In the genomic region with DNA sequence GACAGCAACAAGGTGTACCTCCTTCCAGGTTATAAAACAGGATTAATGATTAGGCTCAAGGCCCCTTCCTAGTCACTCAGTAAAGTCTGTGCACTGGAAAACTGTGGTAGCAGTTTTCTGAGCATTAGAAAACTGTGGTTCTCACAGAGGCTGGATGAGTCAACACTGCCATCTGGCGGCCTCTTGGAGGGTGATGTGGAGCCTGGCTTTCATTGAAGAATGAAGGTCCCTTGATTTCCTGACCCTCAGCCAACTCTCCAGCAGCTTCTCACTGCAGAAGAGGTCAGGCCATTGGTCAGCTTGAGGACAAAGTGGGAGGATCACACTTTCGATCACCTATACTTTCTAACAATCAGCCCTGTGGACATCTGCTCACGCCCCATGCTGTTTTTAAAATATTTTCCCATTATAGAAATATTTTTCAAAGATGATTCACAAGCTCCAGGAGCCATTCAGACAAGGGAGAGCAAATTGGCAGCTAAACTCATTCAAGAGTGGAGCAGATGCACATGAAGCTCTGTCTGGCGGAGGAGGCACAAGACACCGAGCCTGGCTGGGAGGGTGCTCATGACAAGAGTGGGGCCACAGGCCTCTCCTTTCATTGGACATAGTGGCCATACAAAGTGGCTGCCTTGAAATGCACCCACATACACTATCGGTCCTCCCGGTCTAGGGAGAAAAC, we compare ENCODE assay signal across 1 cellular context.
TF ChIP-seq lines count a peak whose summit lies in the region.

No MANE protein-coding gene starts in this region.

TF ChIP-seq in GM23338, 12 proteins besides CTCF, POLR2A, EP300 and RAD21 (continued from another document):
- TF ChIP-seq, protein P1, sequence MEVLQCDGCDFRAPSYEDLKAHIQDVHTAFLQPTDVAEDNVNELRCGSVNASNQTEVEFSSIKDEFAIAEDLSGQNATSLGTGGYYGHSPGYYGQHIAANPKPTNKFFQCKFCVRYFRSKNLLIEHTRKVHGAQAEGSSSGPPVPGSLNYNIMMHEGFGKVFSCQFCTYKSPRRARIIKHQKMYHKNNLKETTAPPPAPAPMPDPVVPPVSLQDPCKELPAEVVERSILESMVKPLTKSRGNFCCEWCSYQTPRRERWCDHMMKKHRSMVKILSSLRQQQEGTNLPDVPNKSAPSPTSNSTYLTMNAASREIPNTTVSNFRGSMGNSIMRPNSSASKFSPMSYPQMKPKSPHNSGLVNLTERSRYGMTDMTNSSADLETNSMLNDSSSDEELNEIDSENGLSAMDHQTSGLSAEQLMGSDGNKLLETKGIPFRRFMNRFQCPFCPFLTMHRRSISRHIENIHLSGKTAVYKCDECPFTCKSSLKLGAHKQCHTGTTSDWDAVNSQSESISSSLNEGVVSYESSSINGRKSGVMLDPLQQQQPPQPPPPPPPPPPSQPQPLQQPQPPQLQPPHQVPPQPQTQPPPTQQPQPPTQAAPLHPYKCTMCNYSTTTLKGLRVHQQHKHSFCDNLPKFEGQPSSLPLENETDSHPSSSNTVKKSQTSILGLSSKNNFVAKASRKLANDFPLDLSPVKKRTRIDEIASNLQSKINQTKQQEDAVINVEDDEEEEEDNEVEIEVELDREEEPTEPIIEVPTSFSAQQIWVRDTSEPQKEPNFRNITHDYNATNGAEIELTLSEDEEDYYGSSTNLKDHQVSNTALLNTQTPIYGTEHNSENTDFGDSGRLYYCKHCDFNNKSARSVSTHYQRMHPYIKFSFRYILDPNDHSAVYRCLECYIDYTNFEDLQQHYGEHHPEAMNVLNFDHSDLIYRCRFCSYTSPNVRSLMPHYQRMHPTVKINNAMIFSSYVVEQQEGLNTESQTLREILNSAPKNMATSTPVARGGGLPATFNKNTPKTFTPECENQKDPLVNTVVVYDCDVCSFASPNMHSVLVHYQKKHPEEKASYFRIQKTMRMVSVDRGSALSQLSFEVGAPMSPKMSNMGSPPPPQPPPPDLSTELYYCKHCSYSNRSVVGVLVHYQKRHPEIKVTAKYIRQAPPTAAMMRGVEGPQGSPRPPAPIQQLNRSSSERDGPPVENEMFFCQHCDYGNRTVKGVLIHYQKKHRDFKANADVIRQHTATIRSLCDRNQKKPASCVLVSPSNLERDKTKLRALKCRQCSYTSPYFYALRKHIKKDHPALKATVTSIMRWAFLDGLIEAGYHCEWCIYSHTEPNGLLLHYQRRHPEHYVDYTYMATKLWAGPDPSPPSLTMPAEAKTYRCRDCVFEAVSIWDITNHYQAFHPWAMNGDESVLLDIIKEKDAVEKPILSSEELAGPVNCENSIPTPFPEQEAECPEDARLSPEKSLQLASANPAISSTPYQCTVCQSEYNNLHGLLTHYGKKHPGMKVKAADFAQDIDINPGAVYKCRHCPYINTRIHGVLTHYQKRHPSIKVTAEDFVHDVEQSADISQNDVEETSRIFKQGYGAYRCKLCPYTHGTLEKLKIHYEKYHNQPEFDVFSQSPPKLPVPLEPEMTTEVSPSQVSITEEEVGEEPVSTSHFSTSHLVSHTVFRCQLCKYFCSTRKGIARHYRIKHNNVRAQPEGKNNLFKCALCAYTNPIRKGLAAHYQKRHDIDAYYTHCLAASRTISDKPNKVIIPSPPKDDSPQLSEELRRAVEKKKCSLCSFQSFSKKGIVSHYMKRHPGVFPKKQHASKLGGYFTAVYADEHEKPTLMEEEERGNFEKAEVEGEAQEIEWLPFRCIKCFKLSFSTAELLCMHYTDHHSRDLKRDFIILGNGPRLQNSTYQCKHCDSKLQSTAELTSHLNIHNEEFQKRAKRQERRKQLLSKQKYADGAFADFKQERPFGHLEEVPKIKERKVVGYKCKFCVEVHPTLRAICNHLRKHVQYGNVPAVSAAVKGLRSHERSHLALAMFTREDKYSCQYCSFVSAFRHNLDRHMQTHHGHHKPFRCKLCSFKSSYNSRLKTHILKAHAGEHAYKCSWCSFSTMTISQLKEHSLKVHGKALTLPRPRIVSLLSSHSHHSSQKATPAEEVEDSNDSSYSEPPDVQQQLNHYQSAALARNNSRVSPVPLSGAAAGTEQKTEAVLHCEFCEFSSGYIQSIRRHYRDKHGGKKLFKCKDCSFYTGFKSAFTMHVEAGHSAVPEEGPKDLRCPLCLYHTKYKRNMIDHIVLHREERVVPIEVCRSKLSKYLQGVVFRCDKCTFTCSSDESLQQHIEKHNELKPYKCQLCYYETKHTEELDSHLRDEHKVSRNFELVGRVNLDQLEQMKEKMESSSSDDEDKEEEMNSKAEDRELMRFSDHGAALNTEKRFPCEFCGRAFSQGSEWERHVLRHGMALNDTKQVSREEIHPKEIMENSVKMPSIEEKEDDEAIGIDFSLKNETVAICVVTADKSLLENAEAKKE (CRISPR knock-in tag; IDR thresholded peaks at IDR 0.05): no peak
- TF ChIP-seq EZH2phosphoT487 (IDR thresholded peaks at IDR 0.05; ENCODE audit: unreplicated experiment) (no peak), EZH2 (IDR thresholded peaks at IDR 0.05; ENCODE audit: low read depth, unreplicated experiment) (no peak), STAT1 (IDR thresholded peaks at IDR 0.05; ENCODE audit: unreplicated experiment) (no peak), JUNB (IDR thresholded peaks at IDR 0.05; ENCODE audit: unreplicated experiment) (no peak), CREB1 (CRISPR knock-in tag; IDR thresholded peaks at IDR 0.05; ENCODE audit: low read depth) (no peak), POLR2AphosphoS5 (IDR thresholded peaks at IDR 0.05; ENCODE audit: low read depth) (no peak), NANOG (IDR thresholded peaks at IDR 0.05; ENCODE audit: borderline replicate concordance) (no peak)
- TF ChIP-seq, protein P2, sequence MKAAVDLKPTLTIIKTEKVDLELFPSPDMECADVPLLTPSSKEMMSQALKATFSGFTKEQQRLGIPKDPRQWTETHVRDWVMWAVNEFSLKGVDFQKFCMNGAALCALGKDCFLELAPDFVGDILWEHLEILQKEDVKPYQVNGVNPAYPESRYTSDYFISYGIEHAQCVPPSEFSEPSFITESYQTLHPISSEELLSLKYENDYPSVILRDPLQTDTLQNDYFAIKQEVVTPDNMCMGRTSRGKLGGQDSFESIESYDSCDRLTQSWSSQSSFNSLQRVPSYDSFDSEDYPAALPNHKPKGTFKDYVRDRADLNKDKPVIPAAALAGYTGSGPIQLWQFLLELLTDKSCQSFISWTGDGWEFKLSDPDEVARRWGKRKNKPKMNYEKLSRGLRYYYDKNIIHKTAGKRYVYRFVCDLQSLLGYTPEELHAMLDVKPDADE (IDR thresholded peaks at IDR 0.05): no peak
- TF ChIP-seq, protein P3, sequence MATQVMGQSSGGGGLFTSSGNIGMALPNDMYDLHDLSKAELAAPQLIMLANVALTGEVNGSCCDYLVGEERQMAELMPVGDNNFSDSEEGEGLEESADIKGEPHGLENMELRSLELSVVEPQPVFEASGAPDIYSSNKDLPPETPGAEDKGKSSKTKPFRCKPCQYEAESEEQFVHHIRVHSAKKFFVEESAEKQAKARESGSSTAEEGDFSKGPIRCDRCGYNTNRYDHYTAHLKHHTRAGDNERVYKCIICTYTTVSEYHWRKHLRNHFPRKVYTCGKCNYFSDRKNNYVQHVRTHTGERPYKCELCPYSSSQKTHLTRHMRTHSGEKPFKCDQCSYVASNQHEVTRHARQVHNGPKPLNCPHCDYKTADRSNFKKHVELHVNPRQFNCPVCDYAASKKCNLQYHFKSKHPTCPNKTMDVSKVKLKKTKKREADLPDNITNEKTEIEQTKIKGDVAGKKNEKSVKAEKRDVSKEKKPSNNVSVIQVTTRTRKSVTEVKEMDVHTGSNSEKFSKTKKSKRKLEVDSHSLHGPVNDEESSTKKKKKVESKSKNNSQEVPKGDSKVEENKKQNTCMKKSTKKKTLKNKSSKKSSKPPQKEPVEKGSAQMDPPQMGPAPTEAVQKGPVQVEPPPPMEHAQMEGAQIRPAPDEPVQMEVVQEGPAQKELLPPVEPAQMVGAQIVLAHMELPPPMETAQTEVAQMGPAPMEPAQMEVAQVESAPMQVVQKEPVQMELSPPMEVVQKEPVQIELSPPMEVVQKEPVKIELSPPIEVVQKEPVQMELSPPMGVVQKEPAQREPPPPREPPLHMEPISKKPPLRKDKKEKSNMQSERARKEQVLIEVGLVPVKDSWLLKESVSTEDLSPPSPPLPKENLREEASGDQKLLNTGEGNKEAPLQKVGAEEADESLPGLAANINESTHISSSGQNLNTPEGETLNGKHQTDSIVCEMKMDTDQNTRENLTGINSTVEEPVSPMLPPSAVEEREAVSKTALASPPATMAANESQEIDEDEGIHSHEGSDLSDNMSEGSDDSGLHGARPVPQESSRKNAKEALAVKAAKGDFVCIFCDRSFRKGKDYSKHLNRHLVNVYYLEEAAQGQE (IDR thresholded peaks at IDR 0.05; ENCODE audit: unreplicated experiment): no peak
TF ChIP-seq in GM23338: peak in this region for 0.
